In the genomic region with DNA sequence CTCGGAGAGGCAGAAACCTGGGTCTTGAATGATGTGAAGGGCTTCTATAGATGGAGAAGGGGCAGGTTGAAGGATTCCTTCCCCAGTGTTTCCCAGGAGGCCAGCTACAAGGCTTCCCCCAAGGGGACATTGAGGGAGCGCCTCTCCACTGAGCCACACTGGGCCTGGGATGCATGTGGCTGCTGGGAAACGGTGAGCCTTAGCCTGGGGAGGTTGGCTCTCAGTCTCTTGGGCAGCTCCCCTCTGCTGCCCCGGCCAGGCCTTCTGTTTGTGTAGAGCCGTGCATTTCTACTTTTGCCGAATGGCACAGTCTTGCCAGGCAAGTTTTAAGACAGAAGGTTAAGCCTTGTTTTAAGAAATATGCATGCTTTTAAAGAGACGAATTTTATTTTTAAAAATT, we compare ENCODE assay signal across 13 cellular contexts.
DNase-seq lines count a peak whose midpoint lies in the region; ATAC-seq and TF ChIP-seq lines count a peak whose summit lies in the region.
"Had no signal": no experiment of that assay in that cellular context is flagged by ENCODE, and none has a peak within 500 bp of the region (broad histone marks: within the 10 kb centered on the region; RNA-seq: fewer than 3 reads in every experiment).

No MANE protein-coding gene starts in this region.

- in situ Hi-C loops in Panc1 (cut with HindIII; ENCODE audit: low pct_unique_long_range_greater_than_20kb, low sequenced_read_pairs) = no loop called here

- CTCF ChIA-PET in Panc1 (lab: Charles Lee) = no interaction called here

- H3K9me3 ChIP-seq in Panc1 (ENCODE audit: control insufficient read depth, insufficient read depth, low read depth, low read length) = no peaks in the 10 kb centered on the region

- intact Hi-C loops in Panc1 (cut with micrococcal nuclease; ENCODE audit: unreplicated experiment) = no loop called here

- DNase-seq in H7 (peak; percentile 47), Panc1 (ENCODE audit: low read depth, low spot score) (no peak), medulla oblongata (ENCODE audit: extremely low spot score) (peak; percentile 15), dedifferentiated amniotic fluid mesenchymal stem cell (ENCODE audit: extremely low spot score) (no peak)
- DNase-seq in activated effector memory CD4-positive, alpha-beta T cell treated with anti-CD3 and anti-CD28 coated beads, Interleukin-2, amount 50 U/mL, for 16 hours = no peak
- DNase-seq: Calu3; CD4-positive, alpha-beta memory T cell; COR-L47; DMS53; DND-41; H9; HFFc6 had no signal

- no peak overlapping the region for H3K27ac ChIP-seq in Panc1 (ENCODE audit: low read length)

- no peaks in the 10 kb centered on the region for H3K27me3 ChIP-seq in H7 (ENCODE audit: control insufficient read depth, insufficient read depth, low read length)
- H3K27me3 ChIP-seq in Panc1 (ENCODE audit: control insufficient read depth, insufficient read depth, low read length) = peaks cover 18% of the 10 kb centered on the region; the same call in 1 of the 2 replicates

- BruUV-seq in Panc1 (replicated peaks; lab: Mats Ljungman, UMichigan) = no TSS peak

- H3K36me3 ChIP-seq in H7 (replicated peaks; ENCODE audit: control insufficient read depth, insufficient read depth, low read length) (no peaks in the 10 kb centered on the region), Panc1 (ENCODE audit: control insufficient read depth, insufficient read depth, low read length) (no peaks in the 10 kb centered on the region)

- H3K4me3 ChIP-seq in H7 (ENCODE audit: insufficient read depth, low read depth, low read length) (no peak overlapping the region), Panc1 (ENCODE audit: low read depth in 2 of 2, low read length in 2 of 2) (no peak overlapping the region)

- POLR2A ChIA-PET in Panc1 (lab: Charles Lee) = no interaction called here

- H3K4me1 ChIP-seq in Panc1 (ENCODE audit: control insufficient read depth, insufficient read depth, low read length) = no peaks in the 10 kb centered on the region

- TF ChIP-seq CTCF in Panc1 (IDR thresholded peaks at IDR 0.05) = no peak

- ATAC-seq in Panc1 (peak; percentile 60; the same call in 1 of the 2 replicates), HG02885 (IDR thresholded peaks at IDR 0.05; ENCODE audit: poor library complexity, unreplicated experiment) (no peak)

Comparison
In these comparisons a context has a peak if more than half of its experiments do, and no peak if none do; other contexts are left out.
1. DNase-seq: peak in H7 (single experiment) and medulla oblongata (single experiment); none in Panc1 (single experiment), activated effector memory CD4-positive, alpha-beta T cell treated with anti-CD3 and anti-CD28 coated beads, Interleukin-2, amount 50 U/mL, for 16 hours (single experiment) and dedifferentiated amniotic fluid mesenchymal stem cell (single experiment).